Comparison of ENCODE assay signal across 11 cellular contexts in genomic region chr2:148524519-148524919, GRCh38.
A peak's percentile ranks its signal among the peaks of the same experiment; 100 is the strongest.
DNase-seq lines count a peak whose midpoint lies in the region; ATAC-seq and TF ChIP-seq lines count a peak whose summit lies in the region.
"Had no signal": no experiment of that assay in that cellular context is flagged by ENCODE, and none has a peak within 500 bp of the region (broad histone marks: within the 10 kb centered on the region; RNA-seq: fewer than 3 reads in every experiment).

No MANE protein-coding gene starts in this region.

- peaks cover 0 to 2% (median 0%) of the 10 kb centered on the region in 7 donors for H3K9me3 Mint-ChIP-seq in CD4-positive, CD25-positive, alpha-beta regulatory T cell
- no peaks in the 10 kb centered on the region for H3K9me3 Mint-ChIP-seq in T-cell
- peaks cover 3% of the 10 kb centered on the region for H3K9me3 Mint-ChIP-seq in activated T-helper 17 cell treated with anti-CD3 and anti-CD28 coated beads, Interleukin-2, amount 50 U/mL, for 72 hours
- H3K9me3 Mint-ChIP-seq in naive thymus-derived CD8-positive, alpha-beta T cell: peaks cover 0 to 20% (median 0%) of the 10 kb centered on the region in 9 donors
- H3K9me3 Mint-ChIP-seq: HFFc6 had no signal

- 77 to 93% (median 88%) methylated on average over 1 of the region's 1 CpG for WGBS in psoas muscle, 3 donors
- 57 to 58% methylated on average over 1 of the region's 1 CpG for WGBS in aorta, 2 donors

- H3K27me3 Mint-ChIP-seq in CD4-positive, CD25-positive, alpha-beta regulatory T cell: no peaks in the 10 kb centered on the region
- H3K27me3 Mint-ChIP-seq in T-cell: no peaks in the 10 kb centered on the region
- no peaks in the 10 kb centered on the region for H3K27me3 Mint-ChIP-seq in activated T-helper 17 cell treated with anti-CD3 and anti-CD28 coated beads, Interleukin-2, amount 50 U/mL, for 72 hours
- no peaks in the 10 kb centered on the region for H3K27me3 Mint-ChIP-seq in naive thymus-derived CD8-positive, alpha-beta T cell

- H3K4me1 ChIP-seq in CD4-positive, CD25-positive, alpha-beta regulatory T cell (ENCODE audit: control insufficient read depth, insufficient read depth, low read length, poor library complexity, severe bottlenecking): peaks cover 51% of the 10 kb centered on the region
- H3K4me1 ChIP-seq in psoas muscle: no peaks in the 10 kb centered on the region
- H3K4me1 ChIP-seq in aorta (ENCODE audit: control insufficient read depth in 1 of 2, insufficient read depth in 2 of 2, low read length in 2 of 2): no peaks in the 10 kb centered on the region

- peak overlapping the region; percentile 44 for H3K27ac ChIP-seq in CD4-positive, CD25-positive, alpha-beta regulatory T cell (ENCODE audit: insufficient read depth, low read length, poor library complexity, severe bottlenecking)
- H3K27ac ChIP-seq in psoas muscle (no peak overlapping the region), aorta (ENCODE audit: low read depth in 1 of 2, low read length in 2 of 2) (no peak overlapping the region)

- H3K4me3 Mint-ChIP-seq in CD4-positive, CD25-positive, alpha-beta regulatory T cell: peak overlapping the region in 3 of 4 donors; percentile 3 to 32 (median 4)
- peak overlapping the region; percentile 6 to 87 (median 37) for H3K4me3 Mint-ChIP-seq in T-cell
- peak overlapping the region; percentile 80 for H3K4me3 Mint-ChIP-seq in activated T-helper 17 cell treated with anti-CD3 and anti-CD28 coated beads, Interleukin-2, amount 50 U/mL, for 72 hours
- H3K4me3 Mint-ChIP-seq in naive thymus-derived CD8-positive, alpha-beta T cell: peak overlapping the region; percentile 43 to 75 (median 60)
- H3K4me3 Mint-ChIP-seq: HFFc6 had no signal

- H3K27ac Mint-ChIP-seq in CD4-positive, CD25-positive, alpha-beta regulatory T cell: peak overlapping the region; percentile 66 to 90 (median 88)
- peak overlapping the region; percentile 95 to 99 for H3K27ac Mint-ChIP-seq in T-cell
- peak overlapping the region; percentile 95 for H3K27ac Mint-ChIP-seq in activated T-helper 17 cell treated with anti-CD3 and anti-CD28 coated beads, Interleukin-2, amount 50 U/mL, for 72 hours
- peak overlapping the region; percentile 84 to 97 (median 96) for H3K27ac Mint-ChIP-seq in naive thymus-derived CD8-positive, alpha-beta T cell
- H3K27ac Mint-ChIP-seq: HFFc6 had no signal

- intact Hi-C loops in psoas muscle (cut with DNase I): no loop called here
- intact Hi-C loops in aorta (cut with DNase I): no loop called here

- peaks cover 24 to 70% (median 47%) of the 10 kb centered on the region in 4 donors for H3K4me1 Mint-ChIP-seq in CD4-positive, CD25-positive, alpha-beta regulatory T cell
- H3K4me1 Mint-ChIP-seq in T-cell: peaks cover 88 to 92% (median 90%) of the 10 kb centered on the region in 3 donors
- peaks cover 68% of the 10 kb centered on the region for H3K4me1 Mint-ChIP-seq in activated T-helper 17 cell treated with anti-CD3 and anti-CD28 coated beads, Interleukin-2, amount 50 U/mL, for 72 hours
- H3K4me1 Mint-ChIP-seq in naive thymus-derived CD8-positive, alpha-beta T cell: peaks cover 55 to 95% (median 92%) of the 10 kb centered on the region in 4 donors

- no peaks in the 10 kb centered on the region for H3K36me3 Mint-ChIP-seq in CD4-positive, CD25-positive, alpha-beta regulatory T cell
- no peaks in the 10 kb centered on the region for H3K36me3 Mint-ChIP-seq in T-cell
- H3K36me3 Mint-ChIP-seq in activated T-helper 17 cell treated with anti-CD3 and anti-CD28 coated beads, Interleukin-2, amount 50 U/mL, for 72 hours (ENCODE audit: low read depth): peaks cover 6% of the 10 kb centered on the region
- H3K36me3 Mint-ChIP-seq in naive thymus-derived CD8-positive, alpha-beta T cell: peaks cover 0 to 2% (median 0%) of the 10 kb centered on the region in 3 donors

- no peaks in the 10 kb centered on the region for H3K9me3 ChIP-seq in CD4-positive, CD25-positive, alpha-beta regulatory T cell (ENCODE audit: control insufficient read depth in 2 of 2, low read length in 2 of 2)
- no peaks in the 10 kb centered on the region for H3K9me3 ChIP-seq in psoas muscle
- H3K9me3 ChIP-seq in aorta (ENCODE audit: control insufficient read depth, low read length): no peaks in the 10 kb centered on the region

- CTCF ChIA-PET in T-cell (lab: Charles Lee): interaction anchor here (0.6 to 2.9 kb wide), 17 partner anchors 9 to 587 kb away, joined by 3 to 44 read pairs (median 4); partner anchors contain the start of genes MBD5 (in 1 of the 2) and ORC4 (in 1 of the 2)

- no peaks in the 10 kb centered on the region for H3K36me3 ChIP-seq in CD4-positive, CD25-positive, alpha-beta regulatory T cell (ENCODE audit: control insufficient read depth, insufficient read depth, low read length)
- no peaks in the 10 kb centered on the region for H3K36me3 ChIP-seq in psoas muscle (ENCODE audit: insufficient read depth in 1 of 2, low read depth in 1 of 2)
- no peaks in the 10 kb centered on the region for H3K36me3 ChIP-seq in aorta (ENCODE audit: control insufficient read depth in 1 of 2, insufficient read depth in 2 of 2, low read length in 1 of 2)

- no peak for TF ChIP-seq CTCF in psoas muscle (IDR thresholded peaks at IDR 0.05)

- H3K27me3 ChIP-seq in CD4-positive, CD25-positive, alpha-beta regulatory T cell (ENCODE audit: control insufficient read depth, insufficient read depth, low read length): no peaks in the 10 kb centered on the region
- H3K27me3 ChIP-seq in psoas muscle (ENCODE audit: insufficient read depth in 3 of 3, low read length in 2 of 3): peaks cover 0 to 2% (median 0%) of the 10 kb centered on the region in 3 donors
- no peaks in the 10 kb centered on the region for H3K27me3 ChIP-seq in aorta (ENCODE audit: control insufficient read depth in 1 of 2, insufficient read depth in 2 of 2, low read length in 1 of 2)

- DNase-seq in CD4-positive, CD25-positive, alpha-beta regulatory T cell: peak in 2 of 3 donors; percentile 58 to 86
- peak in 33 of 34 experiments; percentile 38 to 87 (median 66) for DNase-seq in T-cell
- peak in 9 of 10 donors; percentile 39 to 90 (median 73) for DNase-seq in naive thymus-derived CD8-positive, alpha-beta T cell
- DNase-seq in psoas muscle: no peak
- DNase-seq in NCI-H748 (lab: John Stamatoyannopoulos, UW; ENCODE audit: unreplicated experiment): no peak
- DNase-seq in aorta: no peak
- DNase-seq: HFFc6, NCI-H748 treated with DMSO at 0.1 percent for 48 hours had no signal

- POLR2A ChIA-PET in T-cell (lab: Charles Lee): interaction anchor here (0.5 to 2.9 kb wide), 8 partner anchors 15 to 504 kb away, joined by 3 to 40 read pairs (median 6); partner anchors contain the start of genes EPC2 (in 1 of the 2), MBD5 (in 1 of the 2) and ORC4 (in 1 of the 2)
- POLR2A ChIA-PET in naive thymus-derived CD8-positive, alpha-beta T cell (lab: Charles Lee): interaction anchor here (1.3 to 9.0 kb wide), 10 partner anchors 10 to 504 kb away, joined by 3 to 90 read pairs (median 10); partner anchors contain the start of genes EPC2, MBD5 and ORC4

- H3K4me3 ChIP-seq in CD4-positive, CD25-positive, alpha-beta regulatory T cell (ENCODE audit: low read depth, low read length): peak overlapping the region; percentile 49
- H3K4me3 ChIP-seq in psoas muscle (no peak overlapping the region), aorta (ENCODE audit: low read length in 2 of 2) (no peak overlapping the region)
- H3K4me3 ChIP-seq: skin epidermis had no signal

- ATAC-seq in CD4-positive, CD25-positive, alpha-beta regulatory T cell (ENCODE audit: low read depth in 2 of 2): peak; percentile 93
- ATAC-seq in T-cell (replicated peaks in 1 of 4) (peak; percentile 88 to 93 (median 92)), psoas muscle (no peak), HG02642 (IDR thresholded peaks at IDR 0.05; ENCODE audit: poor library complexity, unreplicated experiment) (no peak), aorta (ENCODE audit: low FRiP score) (no peak)
- ATAC-seq in activated T-helper 17 cell treated with anti-CD3 and anti-CD28 coated beads, Interleukin-2, amount 50 U/mL, for 72 hours (replicated peaks): peak; percentile 89
- peak; percentile 84 to 94 for ATAC-seq in naive thymus-derived CD8-positive, alpha-beta T cell

Comparison
In these comparisons a context has a peak if more than half of its experiments do, and no peak if none do; other contexts are left out.
1. ATAC-seq: peak in CD4-positive, CD25-positive, alpha-beta regulatory T cell (2 of 2), T-cell (4 of 4), activated T-helper 17 cell treated with anti-CD3 and anti-CD28 coated beads, Interleukin-2, amount 50 U/mL, for 72 hours (single experiment) and naive thymus-derived CD8-positive, alpha-beta T cell (2 of 2); none in psoas muscle (0 of 4), HG02642 (single experiment) and aorta (single experiment).
2. DNase-seq: peak in CD4-positive, CD25-positive, alpha-beta regulatory T cell (2 of 3), T-cell (33 of 34) and naive thymus-derived CD8-positive, alpha-beta T cell (9 of 10); none in psoas muscle (0 of 2), NCI-H748 (single experiment) and aorta (0 of 2).
3. H3K4me3 Mint-ChIP-seq: peak in every context shown above with its lines; median percentile 80 in activated T-helper 17 cell treated with anti-CD3 and anti-CD28 coated beads, Interleukin-2, amount 50 U/mL, for 72 hours; 60 in naive thymus-derived CD8-positive, alpha-beta T cell; 37 in T-cell; 4 in CD4-positive, CD25-positive, alpha-beta regulatory T cell.
4. Peak in every context shown above with its lines, with median percentiles within 50 percentile points of each other: H3K27ac Mint-ChIP-seq.